In genomic region chr5:124592891-124593290, GRCh38 we compare ENCODE assay signal across 25 cellular contexts.
DNase-seq lines count a peak whose midpoint lies in the region; ATAC-seq, FAIRE-seq and TF ChIP-seq lines count a peak whose summit lies in the region.
"Had no signal": no experiment of that assay in that cellular context is flagged by ENCODE, and none has a peak within 500 bp of the region (broad histone marks: within the 10 kb centered on the region; RNA-seq: fewer than 3 reads in every experiment).

No MANE protein-coding gene starts in this region.

- in situ Hi-C loops in K562 (cut with MboI), result no loop called here

- H3K27ac Mint-ChIP-seq in stimulated activated memory B cell treated with anti-CD40 and anti-IgM and Interleukin-4, amounts not matched to agents 10 μg/mL and 1 μg/mL and 100 μg/mL, for 72 hours, result peak overlapping the region; percentile 65
- H3K27ac Mint-ChIP-seq: CD4-positive, alpha-beta T cell had no signal

- H4K20me1 ChIP-seq in K562 (replicated peaks; ENCODE audit: control insufficient read depth, insufficient read depth, low read length), result no peaks in the 10 kb centered on the region
- H4K20me1 ChIP-seq: BLaER1 had no signal

- H3K36me3 ChIP-seq in K562 (ENCODE audit: control insufficient read depth, insufficient read depth, low read length), result no peaks in the 10 kb centered on the region
- H3K36me3 ChIP-seq: BLaER1 had no signal

- DNase-seq in ELF-1 (ENCODE audit: low read depth, low spot score) (peak; percentile 65), K562 (ENCODE audit: extremely low read depth in 1 of 4, low spot score in 3 of 4) (no peak), cardiac septum (ENCODE audit: low spot score) (no peak)
- DNase-seq in activated naive CD4-positive, alpha-beta T cell treated with Interleukin-2 at 50 U/mL for 16 hours, result no peak
- DNase-seq: CD4-positive, alpha-beta T cell; COR-L47; DND-41; GOT3; KG1; NCI-H1092 treated with DMSO at 0.1 percent for 48 hours; NCI-H1436 treated with DMSO at 0.1 percent for 48 hours; NCI-H2029 treated with DMSO at 0.1 percent for 48 hours; NCI-H2171; SIG-M5; SK-N-SH had no signal

- CTCF ChIA-PET in K562 (lab: Yijun Ruan, JAX; ENCODE audit: low intra/inter-chr PET ratio), result no interaction called here

- H2AFZ ChIP-seq in K562 (ENCODE audit: low read depth, low read length), result no peak overlapping the region

- H3K4me1 Mint-ChIP-seq in stimulated activated memory B cell treated with anti-CD40 and anti-IgM and Interleukin-4, amounts not matched to agents 10 μg/mL and 1 μg/mL and 100 μg/mL, for 72 hours, result peaks cover 6% of the 10 kb centered on the region

- no peak for TF ChIP-seq EP300 in K562 (IDR thresholded peaks at IDR 0.05; ENCODE audit: low read length)

- H3K27me3 Mint-ChIP-seq in stimulated activated memory B cell treated with anti-CD40 and anti-IgM and Interleukin-4, amounts not matched to agents 10 μg/mL and 1 μg/mL and 100 μg/mL, for 72 hours, result no peaks in the 10 kb centered on the region

- no peak for TF ChIP-seq POLR2A in K562 (conservative IDR thresholded peaks at IDR 0.05)

- 65% methylated on average over 2 of the region's 2 CpGs for WGBS in K562 (ENCODE audit: insufficient coverage, low coverage, missing lambda C conversion rate)

- POLR2A ChIA-PET in K562 (lab: Yijun Ruan, JAX), result interaction anchor here (0.5 to 0.6 kb wide), 2 partner anchors 16 to 17 kb away, joined by 3 read pairs; no protein-coding TSS in a partner anchor

- H3K4me2 ChIP-seq in K562 (ENCODE audit: insufficient read depth, low read length), result no peak overlapping the region
- H3K4me2 ChIP-seq: A549, BLaER1, SK-N-SH had no signal

- no peak overlapping the region for H3K4me3 Mint-ChIP-seq in stimulated activated memory B cell treated with anti-CD40 and anti-IgM and Interleukin-4, amounts not matched to agents 10 μg/mL and 1 μg/mL and 100 μg/mL, for 72 hours
- H3K4me3 Mint-ChIP-seq: CD4-positive, alpha-beta T cell had no signal

- no peaks in the 10 kb centered on the region for H3K9me1 ChIP-seq in K562 (ENCODE audit: control insufficient read depth, insufficient read depth, low read length)

- TF ChIP-seq CTCF in K562 (IDR thresholded peaks at IDR 0.05 in 2 of 3, conservative IDR thresholded peaks at IDR 0.05 in 1 of 3; ENCODE audit: insufficient read depth in 2 of 3, low read depth in 1 of 3, low read length in 3 of 3), result no peak

- H3K79me2 ChIP-seq in K562 (ENCODE audit: control insufficient read depth, insufficient read depth, low read length), result no peaks in the 10 kb centered on the region

- no peak overlapping the region for H3K9ac ChIP-seq in K562 (ENCODE audit: insufficient read depth in 1 of 2, low read depth in 2 of 2, low read length in 2 of 2)
- H3K9ac ChIP-seq: BLaER1, SK-N-SH had no signal

- FAIRE-seq in K562 (lab: Jason Lieb, UNC), result no peak
- FAIRE-seq: GM12891, HepG2 had no signal

- H3K27ac ChIP-seq in K562 (ENCODE audit: extremely low read depth, low read depth, low read length) (no peak overlapping the region), layer of hippocampus (ENCODE audit: low read depth, low read length) (peak overlapping the region; percentile 74)
- H3K27ac ChIP-seq: BLaER1, HL-60 had no signal

- ATAC-seq in K562 (peak; percentile 23; the same call in 2 of the 3 replicates), HG03045 (IDR thresholded peaks at IDR 0.05; ENCODE audit: unreplicated experiment) (no peak), GM19467 (IDR thresholded peaks at IDR 0.05; ENCODE audit: unreplicated experiment) (no peak)
- no peak for ATAC-seq in stimulated activated memory B cell treated with anti-CD40 and anti-IgM and Interleukin-4, amounts not matched to agents 10 μg/mL and 1 μg/mL and 100 μg/mL, for 72 hours
- ATAC-seq: A549, HCT116, HepG2 had no signal

- BruUV-seq in K562 (replicated peaks; lab: Mats Ljungman, UMichigan), result no TSS peak

- no peaks in the 10 kb centered on the region for H3K27me3 ChIP-seq in K562 (ENCODE audit: control insufficient read depth in 2 of 2, insufficient read depth in 2 of 2, low read length in 2 of 2)
- no peaks in the 10 kb centered on the region for H3K27me3 ChIP-seq in layer of hippocampus (ENCODE audit: control insufficient read depth, insufficient read depth, low read length)
- H3K27me3 ChIP-seq: BLaER1 had no signal

- H3K9me3 Mint-ChIP-seq in stimulated activated memory B cell treated with anti-CD40 and anti-IgM and Interleukin-4, amounts not matched to agents 10 μg/mL and 1 μg/mL and 100 μg/mL, for 72 hours, result no peaks in the 10 kb centered on the region

- intact Hi-C loops in K562 (cut with micrococcal nuclease) (no loop called here), cardiac septum (cut with DNase I) (no loop called here)

- no peak for TF ChIP-seq RAD21 in K562 (CRISPR knock-in tag; conservative IDR thresholded peaks at IDR 0.05 in 1 of 2, IDR thresholded peaks at IDR 0.05 in 1 of 2)

- no peaks in the 10 kb centered on the region for H3K9me3 ChIP-seq in K562 (replicated peaks; ENCODE audit: control insufficient read depth, insufficient read depth, low read depth, low read length)
- H3K9me3 ChIP-seq: A549, BLaER1, SK-N-SH had no signal

- no peak overlapping the region for H3K4me3 ChIP-seq in K562
- H3K4me3 ChIP-seq: A549, BLaER1 had no signal

- H3K4me1 ChIP-seq in K562 (replicated peaks in 1 of 2; ENCODE audit: control insufficient read depth in 2 of 2, insufficient read depth in 2 of 2, low read length in 2 of 2), result peaks cover 0 to 10% of the 10 kb centered on the region in 2 experiments; a peak in 2 of 5 replicates
- H3K4me1 ChIP-seq: BLaER1 had no signal

- no peaks in the 10 kb centered on the region for H3K36me3 Mint-ChIP-seq in stimulated activated memory B cell treated with anti-CD40 and anti-IgM and Interleukin-4, amounts not matched to agents 10 μg/mL and 1 μg/mL and 100 μg/mL, for 72 hours

TF ChIP-seq in K562, 482 proteins besides CTCF, POLR2A, EP300 and RAD21:
- TF ChIP-seq FOXP1 (CRISPR knock-in tag; IDR thresholded peaks at IDR 0.05) (no peak), ETV6 (IDR thresholded peaks at IDR 0.05; ENCODE audit: borderline replicate concordance in 1 of 2, low read depth in 2 of 2, low read length in 1 of 2) (no peak), ETV6 (CRISPR knock-in tag; IDR thresholded peaks at IDR 0.05; ENCODE audit: borderline replicate concordance) (no peak), SRSF1 (IDR thresholded peaks at IDR 0.05; ENCODE audit: low read depth, low read length) (no peak), ZBTB11 (CRISPR knock-in tag; IDR thresholded peaks at IDR 0.05) (no peak), TOE1 (IDR thresholded peaks at IDR 0.05; ENCODE audit: borderline replicate concordance) (no peak), TOE1 (CRISPR knock-in tag; IDR thresholded peaks at IDR 0.05; ENCODE audit: borderline replicate concordance, low read depth) (no peak), TARDBP (IDR thresholded peaks at IDR 0.05) (no peak), NCOA6 (IDR thresholded peaks at IDR 0.05) (no peak), HDAC8 (tag; IDR thresholded peaks at IDR 0.05) (no peak), ZNF384 (IDR thresholded peaks at IDR 0.05; ENCODE audit: low read depth, low read length) (no peak), UBTF (IDR thresholded peaks at IDR 0.05; ENCODE audit: borderline replicate concordance in 1 of 2, low read depth in 2 of 2, low read length in 2 of 2) (no peak), ZFX (CRISPR knock-in tag; IDR thresholded peaks at IDR 0.05) (no peak), TAF9B (IDR thresholded peaks at IDR 0.05; ENCODE audit: partially characterized antibody) (no peak)
